ENCODE assay signal across 8 cellular contexts in genomic region chrX:86946569-86946968, GRCh38.
DNase-seq lines count a peak whose midpoint lies in the region; ATAC-seq and TF ChIP-seq lines count a peak whose summit lies in the region.

No MANE protein-coding gene starts in this region.

- H3K4me1 Mint-ChIP-seq in WTC11: peaks cover 31% of the 10 kb centered on the region
- H3K4me1 Mint-ChIP-seq in activated naive CD4-positive, alpha-beta T cell treated with anti-CD3 and anti-CD28 coated beads, Interleukin-2, amount 10 ng/mL, durations not matched to agents 7 days and 5 days: no peaks in the 10 kb centered on the region

- no peaks in the 10 kb centered on the region for H3K36me3 Mint-ChIP-seq in WTC11
- H3K36me3 Mint-ChIP-seq in activated naive CD4-positive, alpha-beta T cell treated with anti-CD3 and anti-CD28 coated beads, Interleukin-2, amount 10 ng/mL, durations not matched to agents 7 days and 5 days: no peaks in the 10 kb centered on the region

- POLR2A ChIA-PET in WTC11 (lab: Charles Lee): no interaction called here

- no peak overlapping the region for H3K27ac Mint-ChIP-seq in WTC11
- H3K27ac Mint-ChIP-seq in activated naive CD4-positive, alpha-beta T cell treated with anti-CD3 and anti-CD28 coated beads, Interleukin-2, amount 10 ng/mL, durations not matched to agents 7 days and 5 days: no peak overlapping the region

- peak; percentile 18; the same call in 1 of the 2 replicates for TF ChIP-seq CTCF in WTC11 (IDR thresholded peaks at IDR 0.05)

- CTCF ChIA-PET in WTC11 (lab: Charles Lee): interaction anchor here (0.6 to 1.7 kb wide), 7 partner anchors 28 to 683 kb away, joined by 3 to 6 read pairs (median 4); no protein-coding TSS in a partner anchor
- CTCF ChIA-PET in activated naive CD4-positive, alpha-beta T cell treated with anti-CD3 and anti-CD28 coated beads, Interleukin-2, amount 10 ng/mL, durations not matched to agents 7 days and 5 days (lab: Charles Lee): no interaction called here

- peak; percentile 58; the same call in 1 of the 2 replicates for ATAC-seq in WTC11

- DNase-seq in DMS 273 (lab: John Stamatoyannopoulos, UW; ENCODE audit: unreplicated experiment) (peak; percentile 61), GM19238 (ENCODE audit: insufficient read length, low spot score) (peak; percentile 1), HT-29 (ENCODE audit: low spot score) (peak; percentile 71), WTC11 (ENCODE audit: low spot score) (peak; percentile 17), kidney tubule cell (ENCODE audit: low spot score) (peak; percentile 64), DMS153 treated with DMSO at 0.1 percent for 48 hours (lab: John Stamatoyannopoulos, UW; ENCODE audit: unreplicated experiment) (no peak), retina (no peak)
- no peak for DNase-seq in activated naive CD4-positive, alpha-beta T cell treated with anti-CD3 and anti-CD28 coated beads, Interleukin-2, amount 10 ng/mL, durations not matched to agents 7 days and 5 days

- no peaks in the 10 kb centered on the region for H3K9me3 Mint-ChIP-seq in WTC11
- H3K9me3 Mint-ChIP-seq in activated naive CD4-positive, alpha-beta T cell treated with anti-CD3 and anti-CD28 coated beads, Interleukin-2, amount 10 ng/mL, durations not matched to agents 7 days and 5 days: no peaks in the 10 kb centered on the region

- H3K27me3 Mint-ChIP-seq in WTC11 (ENCODE audit: low read depth): no peaks in the 10 kb centered on the region
- no peaks in the 10 kb centered on the region for H3K27me3 Mint-ChIP-seq in activated naive CD4-positive, alpha-beta T cell treated with anti-CD3 and anti-CD28 coated beads, Interleukin-2, amount 10 ng/mL, durations not matched to agents 7 days and 5 days

- H3K4me3 Mint-ChIP-seq in WTC11: no peak overlapping the region
- no peak overlapping the region for H3K4me3 Mint-ChIP-seq in activated naive CD4-positive, alpha-beta T cell treated with anti-CD3 and anti-CD28 coated beads, Interleukin-2, amount 10 ng/mL, durations not matched to agents 7 days and 5 days

TF ChIP-seq in WTC11, 78 proteins besides CTCF, POLR2A, EP300 and RAD21:
- TF ChIP-seq ERG (CRISPR knock-in tag; IDR thresholded peaks at IDR 0.05): no peak

Comparison
In these comparisons a context has a peak if more than half of its experiments do, and no peak if none do; other contexts are left out.
1. DNase-seq: peak in DMS 273 (single experiment), GM19238 (single experiment), HT-29 (single experiment), WTC11 (single experiment) and kidney tubule cell (single experiment); none in DMS153 treated with DMSO at 0.1 percent for 48 hours (single experiment), activated naive CD4-positive, alpha-beta T cell treated with anti-CD3 and anti-CD28 coated beads, Interleukin-2, amount 10 ng/mL, durations not matched to agents 7 days and 5 days (single experiment) and retina (single experiment).